In the genomic region with DNA sequence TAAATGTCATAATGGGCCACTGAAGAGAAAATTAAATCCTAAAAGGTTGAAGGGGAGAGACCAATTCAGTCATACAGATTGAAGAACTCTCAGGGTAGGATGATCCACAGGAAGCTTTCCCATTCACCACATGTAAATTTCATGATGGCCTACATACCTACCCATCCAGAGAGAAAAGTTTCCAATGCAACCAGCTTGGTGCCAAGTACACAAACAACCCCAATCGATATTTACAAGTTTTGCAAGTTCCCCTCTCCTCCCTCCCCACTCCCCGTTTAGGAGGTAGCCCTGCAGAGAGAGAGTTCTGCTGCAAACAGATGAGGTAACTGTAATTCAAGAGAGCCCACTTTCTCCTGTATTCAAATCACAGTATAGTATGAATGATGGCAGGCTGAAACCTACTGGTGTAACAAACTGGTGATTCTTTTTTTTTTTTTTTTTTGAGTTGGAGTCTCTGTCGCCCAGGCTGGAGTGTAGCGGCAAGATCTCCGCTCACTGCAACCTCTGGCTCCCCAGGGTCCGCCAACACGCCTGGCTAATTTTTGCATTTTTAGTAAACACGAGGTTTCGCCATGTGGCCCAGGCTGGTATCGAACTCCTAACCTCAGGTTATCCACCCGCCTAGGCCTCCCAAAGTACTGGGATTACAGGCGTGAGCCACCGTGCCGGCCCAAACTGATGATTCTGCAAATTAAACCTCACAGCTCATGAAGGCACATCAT, we compare ENCODE assay signal across 1 cellular context.
TF ChIP-seq lines count a peak whose summit lies in the region.

No MANE protein-coding gene starts in this region.

TF ChIP-seq in GM23338, 12 proteins besides CTCF, POLR2A, EP300 and RAD21:
- TF ChIP-seq ZNF462 (CRISPR knock-in tag; IDR thresholded peaks at IDR 0.05) (peak; percentile 56; the same call in 1 of the 2 replicates), NANOG (IDR thresholded peaks at IDR 0.05; ENCODE audit: borderline replicate concordance) (peak; percentile 84), ZNF114 (CRISPR knock-in tag; IDR thresholded peaks at IDR 0.05) (no peak)
